Comparison of ENCODE assay signal across 35 cellular contexts in genomic region chr19:44975444-44975843, GRCh38. TPM values are rescaled to one million over a fixed set of nuclear protein-coding genes. Genes with fewer than 3 reads are reported as not detected.
"Had no signal": no experiment of that assay in that cellular context is flagged by ENCODE, and none has a peak within 500 bp of the region (broad histone marks: within the 10 kb centered on the region; RNA-seq: fewer than 3 reads in every experiment).

No MANE protein-coding gene starts in this region.

- H3K9me3 Mint-ChIP-seq: activated CD8-positive, alpha-beta T cell treated with anti-CD3 and anti-CD28 coated beads for 36 hours; activated naive CD4-positive, alpha-beta T cell treated with anti-CD3 and anti-CD28 coated beads, Interleukin-2, amount 50 U/mL, for 72 hours; activated T-cell treated with anti-CD3 and anti-CD28 coated beads, Interleukin-2, amount 50 U/mL, for 4 hours; activated T-helper 17 cell treated with anti-CD3 and anti-CD28 coated beads, Interleukin-2, amount 50 U/mL, for 72 hours; brain had no signal

- H3K27me3 Mint-ChIP-seq: activated CD8-positive, alpha-beta T cell treated with anti-CD3 and anti-CD28 coated beads for 36 hours; activated T-helper 17 cell treated with anti-CD3 and anti-CD28 coated beads, Interleukin-2, amount 50 U/mL, for 72 hours; brain had no signal

- H3K27ac ChIP-seq: ascending aorta, breast epithelium, cardiac muscle cell, colonic mucosa, epithelial cell of prostate, esophagus squamous epithelium, gastroesophageal sphincter, heart right ventricle had no signal

- H3K9me3 ChIP-seq: ascending aorta, breast epithelium, colonic mucosa, esophagus squamous epithelium, gastroesophageal sphincter, heart right ventricle had no signal

- H3K4me3 ChIP-seq: ascending aorta, breast epithelium, cardiac muscle cell, colonic mucosa, esophagus squamous epithelium, gastroesophageal sphincter, heart right ventricle had no signal

- DNase-seq: activated CD4-positive, alpha-beta T cell treated with anti-CD3 and anti-CD28 coated beads for 4 hours; activated CD4-positive, alpha-beta T cell treated with anti-CD3 and anti-CD28 coated beads, Interleukin-2, amount 50 U/mL, for 1 hour; activated CD4-positive, alpha-beta T cell treated with anti-CD3 and anti-CD28 coated beads, Interleukin-2, amount 50 U/mL, for 48 hours; activated CD4-positive, CD25-positive, alpha-beta regulatory T cell; activated CD4-positive, CD25-positive, alpha-beta regulatory T cell treated with anti-CD3 and anti-CD28 coated beads, Interleukin-2, amount 50 U/mL, for 72 hours; activated CD8-positive, alpha-beta memory T cell treated with anti-CD3 and anti-CD28 coated beads for 24 hours; activated CD8-positive, alpha-beta T cell treated with anti-CD3 and anti-CD28 coated beads for 36 hours; activated effector memory CD4-positive, alpha-beta T cell treated with Interleukin-2 at 50 U/mL for 16 hours; activated gamma-delta T cell treated with Interleukin-2 at 50 U/mL for 16 hours; activated naive CD4-positive, alpha-beta T cell treated with Interleukin-2 at 50 U/mL for 16 hours; activated T-cell treated with anti-CD3 and anti-CD28 coated beads, Interleukin-2, amount 50 U/mL, for 4 hours; central memory CD4-positive, alpha-beta T cell; cerebellar nuclear complex; colonic mucosa; effector CD8-positive, alpha-beta T cell; esophagus squamous epithelium; foreskin melanocyte; heart right ventricle; T-helper 2 cell had no signal

- H3K4me1 Mint-ChIP-seq: activated T-helper 17 cell treated with anti-CD3 and anti-CD28 coated beads, Interleukin-2, amount 50 U/mL, for 72 hours; brain had no signal

- H3K27ac Mint-ChIP-seq: activated CD8-positive, alpha-beta T cell treated with anti-CD3 and anti-CD28 coated beads for 36 hours; activated T-helper 17 cell treated with anti-CD3 and anti-CD28 coated beads, Interleukin-2, amount 50 U/mL, for 72 hours; brain had no signal

- H3K4me3 Mint-ChIP-seq: activated CD8-positive, alpha-beta T cell treated with anti-CD3 and anti-CD28 coated beads for 36 hours; activated T-cell treated with anti-CD3 and anti-CD28 coated beads, Interleukin-2, amount 50 U/mL, for 4 hours; activated T-helper 17 cell treated with anti-CD3 and anti-CD28 coated beads, Interleukin-2, amount 50 U/mL, for 72 hours; brain had no signal

- FAIRE-seq: endometrium, endothelial cell of umbilical vein had no signal

- H3K27me3 ChIP-seq: ascending aorta, breast epithelium, cardiac muscle cell, colonic mucosa, esophagus squamous epithelium, gastroesophageal sphincter, heart right ventricle had no signal

- ATAC-seq: activated CD8-positive, alpha-beta T cell treated with anti-CD3 and anti-CD28 coated beads for 36 hours; activated T-cell treated with anti-CD3 and anti-CD28 coated beads, Interleukin-2, amount 50 U/mL, for 4 hours; gastroesophageal sphincter; heart right ventricle had no signal

- H3K4me1 ChIP-seq: ascending aorta, breast epithelium, colonic mucosa, esophagus squamous epithelium, gastroesophageal sphincter, heart right ventricle had no signal

RNA-seq across cellular contexts. Expression of gene APOC2, which starts 29.6 kb away (rescaled TPM):
- total RNA-seq: activated CD8-positive, alpha-beta T cell treated with anti-CD3 and anti-CD28 coated beads for 36 hours; activated naive CD4-positive, alpha-beta T cell treated with anti-CD3 and anti-CD28 coated beads, Interleukin-2, amount 50 U/mL, for 72 hours; activated T-cell treated with anti-CD3 and anti-CD28 coated beads, Interleukin-2, amount 50 U/mL, for 4 hours; activated T-helper 17 cell treated with anti-CD3 and anti-CD28 coated beads, Interleukin-2, amount 50 U/mL, for 72 hours; ascending aorta; cardiac muscle cell; dermis microvascular lymphatic vessel endothelial cell; endothelial cell of umbilical vein; fibroblast of lung; fibroblast of villous mesenchyme; gastroesophageal sphincter; glomerular endothelial cell; T-helper 1 cell treated with Interleukin-12 subunit alpha and Interleukin-12 subunit beta and Interleukin-4 antibody, amounts not matched to agents 30 ng/mL and 1 ng/mL, for 36 hours had no signal
- polyA plus RNA-seq: endothelial cell of umbilical vein, fibroblast of lung had no signal

RNA-seq across cellular contexts. Expression of gene APOC4, which starts 33.4 kb away (rescaled TPM):
- total RNA-seq: activated CD8-positive, alpha-beta T cell treated with anti-CD3 and anti-CD28 coated beads for 36 hours; activated naive CD4-positive, alpha-beta T cell treated with anti-CD3 and anti-CD28 coated beads, Interleukin-2, amount 50 U/mL, for 72 hours; activated T-cell treated with anti-CD3 and anti-CD28 coated beads, Interleukin-2, amount 50 U/mL, for 4 hours; activated T-helper 17 cell treated with anti-CD3 and anti-CD28 coated beads, Interleukin-2, amount 50 U/mL, for 72 hours; ascending aorta; breast epithelium; cardiac muscle cell; colonic mucosa; dermis microvascular lymphatic vessel endothelial cell; endothelial cell of umbilical vein; esophagus squamous epithelium; fibroblast of lung; fibroblast of villous mesenchyme; gastroesophageal sphincter; glomerular endothelial cell; heart right ventricle; T-helper 1 cell treated with Interleukin-12 subunit alpha and Interleukin-12 subunit beta and Interleukin-4 antibody, amounts not matched to agents 30 ng/mL and 1 ng/mL, for 36 hours had no signal
- polyA plus RNA-seq: cardiac muscle cell, endothelial cell of umbilical vein, esophagus, fibroblast of lung, heart right ventricle had no signal
